In the genomic region with DNA sequence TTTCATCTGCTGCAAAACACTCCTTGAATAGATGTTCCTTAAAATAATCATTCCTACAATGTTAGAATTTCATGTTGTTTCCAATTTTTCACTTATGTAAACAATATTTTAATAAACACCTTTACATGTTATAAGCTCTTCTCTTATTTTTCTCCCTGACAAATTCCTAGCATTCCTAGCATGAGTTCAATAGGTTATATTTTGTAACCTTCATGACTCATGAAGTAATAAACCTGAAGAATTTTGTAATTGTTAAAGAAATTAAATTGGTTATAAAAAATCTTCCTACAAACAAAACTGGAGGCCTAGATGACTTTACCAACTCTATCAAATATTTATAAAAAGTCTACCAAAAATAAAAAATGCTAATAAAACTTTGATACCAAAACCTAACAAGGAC, we compare ENCODE assay signal across 22 cellular contexts.
DNase-seq lines count a peak whose midpoint lies in the region; TF ChIP-seq lines count a peak whose summit lies in the region.
"Had no signal": no experiment of that assay in that cellular context is flagged by ENCODE, and none has a peak within 500 bp of the region (broad histone marks: within the 10 kb centered on the region; RNA-seq: fewer than 3 reads in every experiment).

No MANE protein-coding gene starts in this region.

- H3K27me3 Mint-ChIP-seq in immature natural killer cell (ENCODE audit: low read depth in 3 of 3): peaks cover 0 to 2% (median 0%) of the 10 kb centered on the region in 3 donors
- H3K27me3 Mint-ChIP-seq: effector memory CD8-positive, alpha-beta T cell had no signal

- H3K4me3 ChIP-seq in choroid plexus epithelial cell (ENCODE audit: low read depth, low read length) (no peak overlapping the region), liver (ENCODE audit: low read depth in 1 of 3, low read length in 3 of 3) (no peak overlapping the region)
- H3K4me3 ChIP-seq: SJCRH30 had no signal

- no peak overlapping the region for H3K4me3 Mint-ChIP-seq in immature natural killer cell
- H3K4me3 Mint-ChIP-seq: activated T-helper 1 cell treated with anti-CD3 and anti-CD28 coated beads, Interleukin-12 subunit alpha, Interleukin-12 subunit beta, Interleukin-2, Interleukin-4 antibody, amounts not matched to agents 30 ng/mL and 10 ng/mL and 1 ng/mL, durations not matched to agents 14 hours and 24 hours and 36 hours; effector memory CD8-positive, alpha-beta T cell had no signal

- no peak overlapping the region for H3K27ac ChIP-seq in liver (ENCODE audit: low read depth in 1 of 2, low read length in 2 of 2)
- H3K27ac ChIP-seq: SJCRH30 had no signal

- peak overlapping the region in 1 of 6 donors; percentile 52 for H3K27ac Mint-ChIP-seq in immature natural killer cell
- H3K27ac Mint-ChIP-seq: activated T-helper 1 cell treated with anti-CD3 and anti-CD28 coated beads, Interleukin-12 subunit alpha, Interleukin-12 subunit beta, Interleukin-2, Interleukin-4 antibody, amounts not matched to agents 30 ng/mL and 10 ng/mL and 1 ng/mL, durations not matched to agents 14 hours and 24 hours and 36 hours; effector memory CD8-positive, alpha-beta T cell had no signal

- peaks cover 16 to 42% (median 20%) of the 10 kb centered on the region in 3 donors for H3K36me3 Mint-ChIP-seq in immature natural killer cell

- TF ChIP-seq RAD21 in Ishikawa (IDR thresholded peaks at IDR 0.05; ENCODE audit: low read depth) (no peak), liver (IDR thresholded peaks at IDR 0.05) (no peak)

- TF ChIP-seq CTCF in choroid plexus epithelial cell (conservative IDR thresholded peaks at IDR 0.05; ENCODE audit: low read depth, low read length) (no peak), liver (IDR thresholded peaks at IDR 0.05; ENCODE audit: low read depth, low read length, missing input control) (no peak)

- TF ChIP-seq EP300 in Ishikawa (IDR thresholded peaks at IDR 0.05; ENCODE audit: borderline replicate concordance): no peak

- no peaks in the 10 kb centered on the region for H3K27me3 ChIP-seq in liver (ENCODE audit: control insufficient read depth in 4 of 4, insufficient read depth in 4 of 4, low read length in 3 of 4)
- H3K27me3 ChIP-seq: BE2C, SJCRH30 had no signal

- H3K4me1 Mint-ChIP-seq in immature natural killer cell: no peaks in the 10 kb centered on the region

- no peaks in the 10 kb centered on the region for H3K9me3 Mint-ChIP-seq in immature natural killer cell
- H3K9me3 Mint-ChIP-seq: activated T-helper 1 cell treated with anti-CD3 and anti-CD28 coated beads, Interleukin-12 subunit alpha, Interleukin-12 subunit beta, Interleukin-2, Interleukin-4 antibody, amounts not matched to agents 30 ng/mL and 10 ng/mL and 1 ng/mL, durations not matched to agents 14 hours and 24 hours and 36 hours; effector memory CD8-positive, alpha-beta T cell had no signal

- no peaks in the 10 kb centered on the region for H3K9me3 ChIP-seq in liver (ENCODE audit: control insufficient read depth in 4 of 4, low read length in 3 of 4)
- H3K9me3 ChIP-seq: BE2C, SJCRH30 had no signal

- H3K9ac ChIP-seq in liver (ENCODE audit: low read depth in 1 of 2, low read length in 2 of 2): no peak overlapping the region

- DNase-seq in EH (ENCODE audit: low read depth) (peak; percentile 33), choroid plexus epithelial cell (ENCODE audit: low read depth) (peak; percentile 40), SIG-M5 treated with dmso at 0.1 percent for 504 hours (lab: John Stamatoyannopoulos, UW; ENCODE audit: unreplicated experiment) (no peak), immature natural killer cell (no peak), SKM-1 (lab: John Stamatoyannopoulos, UW; ENCODE audit: unreplicated experiment) (no peak), DMS 273 (lab: John Stamatoyannopoulos, UW; ENCODE audit: unreplicated experiment) (no peak)
- DNase-seq: activated CD4-positive, CD25-positive, alpha-beta regulatory T cell; activated CD8-positive, alpha-beta memory T cell treated with anti-CD3 and anti-CD28 coated beads for 24 hours; BE2C; cerebellar nuclear complex; effector memory CD8-positive, alpha-beta T cell; foreskin melanocyte; H7; NCI-H2029 treated with DMSO at 0.1 percent for 48 hours; NCI-H510A treated with DMSO at 0.1 percent for 48 hours; nucleus accumbens; SJCRH30; stimulated activated CD4-positive, alpha-beta T cell treated with anti-CD3 and anti-CD28 coated beads, Interleukin-2, amount 100 ng/mL, for 48 hours; substantia nigra had no signal

- H3K36me3 ChIP-seq in liver (ENCODE audit: control insufficient read depth in 4 of 4, insufficient read depth in 3 of 4, low read depth in 1 of 4, low read length in 3 of 4): peaks cover 9 to 20% (median 19%) of the 10 kb centered on the region in 4 donors

- peaks cover 0 to 2% (median 0%) of the 10 kb centered on the region in 4 donors for H3K4me1 ChIP-seq in liver (ENCODE audit: control insufficient read depth in 4 of 4, insufficient read depth in 4 of 4, low read length in 3 of 4)
- H3K4me1 ChIP-seq: BE2C, SJCRH30 had no signal

TF ChIP-seq in Ishikawa, 13 proteins besides CTCF, POLR2A, EP300 and RAD21:
- TF ChIP-seq FOXM1 (IDR thresholded peaks at IDR 0.05; ENCODE audit: borderline replicate concordance, low read depth) (no peak), TEAD4 (IDR thresholded peaks at IDR 0.05) (peak; percentile 90), CEBPB (IDR thresholded peaks at IDR 0.05) (0 out of 2 replicates have a peak, but pooled peaks have one; percentile 22), TAF1 (IDR thresholded peaks at IDR 0.05; ENCODE audit: low read depth) (no peak), NFIC (IDR thresholded peaks at IDR 0.05) (no peak)
- TF ChIP-seq, protein P1, sequence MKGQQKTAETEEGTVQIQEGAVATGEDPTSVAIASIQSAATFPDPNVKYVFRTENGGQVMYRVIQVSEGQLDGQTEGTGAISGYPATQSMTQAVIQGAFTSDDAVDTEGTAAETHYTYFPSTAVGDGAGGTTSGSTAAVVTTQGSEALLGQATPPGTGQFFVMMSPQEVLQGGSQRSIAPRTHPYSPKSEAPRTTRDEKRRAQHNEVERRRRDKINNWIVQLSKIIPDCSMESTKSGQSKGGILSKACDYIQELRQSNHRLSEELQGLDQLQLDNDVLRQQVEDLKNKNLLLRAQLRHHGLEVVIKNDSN (IDR thresholded peaks at IDR 0.05): no peak
TF ChIP-seq in Ishikawa: peak in this region for 2.

TF ChIP-seq in liver, 16 proteins besides CTCF, POLR2A, EP300 and RAD21:
- TF ChIP-seq JUND (IDR thresholded peaks at IDR 0.05) (peak in 1 of 2 donors; percentile 14), RXRA (IDR thresholded peaks at IDR 0.05) (peak; percentile 15 to 18), EGR1 (IDR thresholded peaks at IDR 0.05; ENCODE audit: low read depth in 2 of 2) (no peak), HNF4A (conservative IDR thresholded peaks at IDR 0.05) (peak; percentile 50 to 58)

Comparison
In these comparisons a context has a peak if more than half of its experiments do, and no peak if none do; other contexts are left out.
1. DNase-seq: peak in EH (single experiment) and choroid plexus epithelial cell (single experiment); none in SIG-M5 treated with dmso at 0.1 percent for 504 hours (single experiment), immature natural killer cell (0 of 3), SKM-1 (single experiment) and DMS 273 (single experiment).